Comparison of ENCODE assay signal across 8 cellular contexts in genomic region chr16:1613728-1614225, GRCh38. TPM values are rescaled to one million over a fixed set of nuclear protein-coding genes. Genes with fewer than 3 reads are reported as not detected.
DNase-seq lines count a peak whose midpoint lies in the region; ATAC-seq, FAIRE-seq and TF ChIP-seq lines count a peak whose summit lies in the region.

No MANE protein-coding gene starts in this region.

- ATAC-seq in CD4-positive, alpha-beta T cell (ENCODE audit: poor library complexity), result no peak
- ATAC-seq in K562, result no peak
- ATAC-seq in upper lobe of right lung, result no peak
- no peak for ATAC-seq in GM21423 (IDR thresholded peaks at IDR 0.05; ENCODE audit: unreplicated experiment)
- no peak for ATAC-seq in HG02970 (IDR thresholded peaks at IDR 0.05; ENCODE audit: low FRiP score, unreplicated experiment)

- H3K4me3 ChIP-seq in Jurkat, Clone E6-1 (ENCODE audit: low read length), result peak overlapping the region; percentile 91
- H3K4me3 ChIP-seq in K562 (peak overlapping the region; percentile 97), upper lobe of right lung (peak overlapping the region; percentile 90)

- H3K4me2 ChIP-seq in K562 (ENCODE audit: insufficient read depth, low read length), result peak overlapping the region; percentile 89

- H4K20me1 ChIP-seq in K562 (replicated peaks; ENCODE audit: control insufficient read depth, insufficient read depth, low read length), result peaks cover 3% of the 10 kb centered on the region; the same call in 1 of the 2 replicates

- intact Hi-C loops in CD4-positive, alpha-beta T cell (cut with DNase I, micrococcal nuclease), result loop anchor here (2.0 to 5.0 kb wide), 6 partner anchors 65 to 305 kb away; partner anchors contain the start of genes CLCN7 (in 1 of the 2), JPT2 (in 1 of the 2), MAPK8IP3 (in 1 of the 2) and UBE2I (in 1 of the 2)
- intact Hi-C loops in K562 (cut with micrococcal nuclease), result loop anchor here (5.0 kb wide), 1 partner anchor 169 kb away; the partner anchor contains the start of genes NUBP2 and SPSB3
- intact Hi-C loops in upper lobe of right lung (cut with DNase I), result no loop called here

- no TSS peak for BruUV-seq in K562 (replicated peaks; lab: Mats Ljungman, UMichigan)

- no peak overlapping the region for H3K27ac ChIP-seq in CD4-positive, alpha-beta T cell (ENCODE audit: low read depth, low read length)
- H3K27ac ChIP-seq in K562 (ENCODE audit: extremely low read depth, low read depth, low read length), result peak overlapping the region; percentile 48; the same call in 2 of the 3 replicates
- no peak overlapping the region for H3K27ac ChIP-seq in upper lobe of right lung

- in situ Hi-C loops in K562 (cut with MboI), result no loop called here

- TF ChIP-seq EP300 in K562 (IDR thresholded peaks at IDR 0.05; ENCODE audit: low read length), result no peak

- H3K4me1 ChIP-seq in K562 (replicated peaks in 1 of 2; ENCODE audit: control insufficient read depth in 2 of 2, insufficient read depth in 2 of 2, low read length in 2 of 2), result peaks cover 13 to 43% of the 10 kb centered on the region in 2 experiments; a peak in 4 of 5 replicates
- H3K4me1 ChIP-seq in upper lobe of right lung, result peaks cover 46% of the 10 kb centered on the region

- H3K79me2 ChIP-seq in K562 (ENCODE audit: control insufficient read depth, insufficient read depth, low read length), result peaks cover 62% of the 10 kb centered on the region

- peaks cover 5% of the 10 kb centered on the region for H3K9me3 ChIP-seq in CD4-positive, alpha-beta T cell (ENCODE audit: control insufficient read depth, low read length)
- H3K9me3 ChIP-seq in K562 (replicated peaks; ENCODE audit: control insufficient read depth, insufficient read depth, low read depth, low read length), result no peaks in the 10 kb centered on the region
- H3K9me3 ChIP-seq in upper lobe of right lung, result no peaks in the 10 kb centered on the region

- no peaks in the 10 kb centered on the region for H3K9me3 Mint-ChIP-seq in CD4-positive, alpha-beta T cell

- H3K36me3 Mint-ChIP-seq in CD4-positive, alpha-beta T cell (ENCODE audit: low read depth), result peaks cover 40% of the 10 kb centered on the region

- peaks cover 38% of the 10 kb centered on the region for H3K4me1 Mint-ChIP-seq in CD4-positive, alpha-beta T cell (ENCODE audit: low read depth)

- H3K9ac ChIP-seq in K562 (ENCODE audit: insufficient read depth in 1 of 2, low read depth in 2 of 2, low read length in 2 of 2), result peak overlapping the region; percentile 83 to 99

- WGBS in K562 (ENCODE audit: insufficient coverage, low coverage, missing lambda C conversion rate), result under 1% methylated on average over 16 of the region's 39 CpGs

- no peak for TF ChIP-seq CTCF in CD4-positive, alpha-beta T cell (IDR thresholded peaks at IDR 0.05)
- TF ChIP-seq CTCF in K562 (IDR thresholded peaks at IDR 0.05 in 2 of 3, conservative IDR thresholded peaks at IDR 0.05 in 1 of 3; ENCODE audit: insufficient read depth in 2 of 3, low read depth in 1 of 3, low read length in 3 of 3), result no peak
- no peak for TF ChIP-seq CTCF in upper lobe of right lung (IDR thresholded peaks at IDR 0.05)

- TF ChIP-seq POLR2A in K562 (conservative IDR thresholded peaks at IDR 0.05), result no peak

- no peak for FAIRE-seq in K562 (lab: Jason Lieb, UNC)

- peaks cover 17% of the 10 kb centered on the region for H3K27me3 Mint-ChIP-seq in CD4-positive, alpha-beta T cell

- H3K36me3 ChIP-seq in K562 (ENCODE audit: control insufficient read depth, insufficient read depth, low read length), result peaks cover 35% of the 10 kb centered on the region; the same call in 2 of the 3 replicates
- peaks cover 16% of the 10 kb centered on the region for H3K36me3 ChIP-seq in upper lobe of right lung

- H3K27me3 ChIP-seq in CD4-positive, alpha-beta T cell (ENCODE audit: control insufficient read depth, insufficient read depth, low read length), result peaks cover 8% of the 10 kb centered on the region
- no peaks in the 10 kb centered on the region for H3K27me3 ChIP-seq in K562 (ENCODE audit: control insufficient read depth in 2 of 2, insufficient read depth in 2 of 2, low read length in 2 of 2)
- H3K27me3 ChIP-seq in upper lobe of right lung, result no peaks in the 10 kb centered on the region

- H3K4me3 Mint-ChIP-seq in CD4-positive, alpha-beta T cell, result peak overlapping the region; percentile 94

- CTCF ChIA-PET in CD4-positive, alpha-beta T cell (lab: Charles Lee), result interaction anchor here (1.4 kb wide), 1 partner anchor 92 kb away, joined by 3 read pairs; the partner anchor contains the start of gene MAPK8IP3
- CTCF ChIA-PET in K562 (lab: Yijun Ruan, JAX; ENCODE audit: low intra/inter-chr PET ratio), result interaction anchor here (0.6 kb wide), 1 partner anchor 120 kb away, joined by 3 read pairs; no protein-coding TSS in a partner anchor

- H3K27ac Mint-ChIP-seq in CD4-positive, alpha-beta T cell, result peak overlapping the region; percentile 82

- POLR2A ChIA-PET in CD4-positive, alpha-beta T cell (lab: Charles Lee), result interaction anchor here (1.0 to 1.9 kb wide), 2 partner anchors 92 to 168 kb away, joined by 3 to 8 read pairs; partner anchors contain the start of genes MAPK8IP3 and SPSB3
- POLR2A ChIA-PET in K562 (lab: Yijun Ruan, JAX), result interaction anchor here (0.7 to 1.0 kb wide), 2 partner anchors 13 to 64 kb away, joined by 3 read pairs; no protein-coding TSS in a partner anchor

- peak in 1 of 10 experiments; percentile 2 for DNase-seq in CD4-positive, alpha-beta T cell
- no peak for DNase-seq in Jurkat, Clone E6-1 (ENCODE audit: low read depth, low spot score)
- peak in 2 of 4 experiments; percentile 34 to 40 for DNase-seq in K562 (ENCODE audit: extremely low read depth in 1 of 4, low spot score in 3 of 4)
- DNase-seq in lung microvascular endothelial cell (ENCODE audit: low read depth in 2 of 2), result peak; percentile 21 to 44
- no peak for DNase-seq in upper lobe of right lung
- no peak for DNase-seq in pons (ENCODE audit: low spot score)

- no peak overlapping the region for H2AFZ ChIP-seq in K562 (ENCODE audit: low read depth, low read length)

- TF ChIP-seq RAD21 in K562 (CRISPR knock-in tag; conservative IDR thresholded peaks at IDR 0.05 in 1 of 2, IDR thresholded peaks at IDR 0.05 in 1 of 2), result no peak

- no peaks in the 10 kb centered on the region for H3K9me1 ChIP-seq in K562 (ENCODE audit: control insufficient read depth, insufficient read depth, low read length)

RNA-seq across cellular contexts. Expression of gene CRAMP1, which starts 1.6 kb away (rescaled TPM):
- 10 to 100 TPM; 14.1 to 15.2 TPM for total RNA-seq in CD4-positive, alpha-beta T cell
- polyA plus RNA-seq in Jurkat, Clone E6-1 (2012; ENCODE audit: insufficient read depth, insufficient read length), result 12.0 TPM
- total RNA-seq in K562 (2011; cell fraction: chromatin; rRNA removed; ENCODE audit: low replicate concordance), result 34.5 and 80.0 TPM in 2 replicates
- 40.7 and 44.9 TPM in 2 replicates for total RNA-seq in K562 (2011; cell fraction: nucleolus; rRNA removed)
- total RNA-seq in K562 (2011; cell fraction: nucleoplasm; rRNA removed), result 35.1 and 37.2 TPM in 2 replicates
- 5.1 and 8.9 TPM in 2 replicates for total RNA-seq in K562 (2014; rRNA removed)
- total RNA-seq in K562 (2014; rRNA removed; fragmentation: Illumina TruSeq; extraction: Trizol), result 6.5 and 7.5 TPM in 2 replicates
- total RNA-seq in K562 (2015; rRNA removed; fragmentation: Illumina TruSeq; extraction: Trizol), result 7.7 and 8.3 TPM in 2 replicates
- total RNA-seq in K562 (2021), result 19.0 and 20.8 TPM in 2 replicates
- 7.2 and 9.7 TPM in 2 replicates for polyA plus RNA-seq in K562 (2011; rRNA removed)
- polyA plus RNA-seq in K562 (2011; cell fraction: cytosol; rRNA removed), result 7.6 and 8.1 TPM in 2 replicates
- 17.8 and 29.3 TPM in 2 replicates for polyA plus RNA-seq in K562 (2011; cell fraction: nucleus; rRNA removed)
- polyA plus RNA-seq in K562 (2012), result 10.1 and 13.6 TPM in 2 replicates
- polyA plus RNA-seq in K562 (2014; fragmentation: Illumina TruSeq; extraction: Trizol), result 14.4 and 15.7 TPM in 2 replicates
- polyA plus RNA-seq in K562 (2014; fragmentation: Nextera tagmentation; extraction: Ambion mirVana), result under 1 TPM; 0.52 to 0.62 TPM
- 12.1 and 14.9 TPM in 2 replicates for polyA plus RNA-seq in K562 (2014; rRNA removed)
- polyA minus RNA-seq in K562 (2011; rRNA and poly(A)+ RNA removed), result 9.1 and 9.5 TPM in 2 replicates
- polyA minus RNA-seq in K562 (2011; cell fraction: cytosol; rRNA and poly(A)+ RNA removed), result 6.1 and 11.0 TPM in 2 replicates
- 9.7 and 10.2 TPM in 2 replicates for polyA minus RNA-seq in K562 (2011; cell fraction: nucleus; rRNA and poly(A)+ RNA removed)
- 5.9 and 9.5 TPM in 2 replicates for total RNA-seq in lung microvascular endothelial cell
- 21.4 TPM for total RNA-seq in upper lobe of right lung

RNA-seq across cellular contexts. Expression of gene IFT140, which starts 1.9 kb away (rescaled TPM):
- total RNA-seq in CD4-positive, alpha-beta T cell, result 1 to 10 TPM; 4.3 to 5.6 TPM
- polyA plus RNA-seq in Jurkat, Clone E6-1 (2012; ENCODE audit: insufficient read depth, insufficient read length), result 18.4 TPM
- 27.4 and 63.8 TPM in 2 replicates for total RNA-seq in K562 (2011; cell fraction: chromatin; rRNA removed; ENCODE audit: low replicate concordance)
- total RNA-seq in K562 (2011; cell fraction: nucleolus; rRNA removed), result 20.3 and 28.9 TPM in 2 replicates
- 18.8 and 21.9 TPM in 2 replicates for total RNA-seq in K562 (2011; cell fraction: nucleoplasm; rRNA removed)
- total RNA-seq in K562 (2014; rRNA removed), result 3.4 and 4.8 TPM in 2 replicates
- total RNA-seq in K562 (2014; rRNA removed; fragmentation: Illumina TruSeq; extraction: Trizol), result 2.3 and 2.6 TPM in 2 replicates
- total RNA-seq in K562 (2015; rRNA removed; fragmentation: Illumina TruSeq; extraction: Trizol), result 3.4 and 4.4 TPM in 2 replicates
- 7.3 and 7.6 TPM in 2 replicates for total RNA-seq in K562 (2021)
- 3.5 and 3.9 TPM in 2 replicates for polyA plus RNA-seq in K562 (2011; rRNA removed)
- 3.6 and 4.0 TPM in 2 replicates for polyA plus RNA-seq in K562 (2011; cell fraction: cytosol; rRNA removed)
- polyA plus RNA-seq in K562 (2011; cell fraction: nucleus; rRNA removed), result 20.5 and 27.3 TPM in 2 replicates
- polyA plus RNA-seq in K562 (2012), result 5.5 and 9.5 TPM in 2 replicates
- polyA plus RNA-seq in K562 (2014; fragmentation: Illumina TruSeq; extraction: Trizol), result 4.0 and 4.8 TPM in 2 replicates
- polyA plus RNA-seq in K562 (2014; fragmentation: Nextera tagmentation; extraction: Ambion mirVana), result under 1 TPM; 0.31 to 0.60 TPM
- 3.2 and 3.6 TPM in 2 replicates for polyA plus RNA-seq in K562 (2014; rRNA removed)
- 3.3 and 5.5 TPM in 2 replicates for polyA minus RNA-seq in K562 (2011; rRNA and poly(A)+ RNA removed)
- 2.7 and 3.0 TPM in 2 replicates for polyA minus RNA-seq in K562 (2011; cell fraction: cytosol; rRNA and poly(A)+ RNA removed)
- polyA minus RNA-seq in K562 (2011; cell fraction: nucleus; rRNA and poly(A)+ RNA removed), result 20.4 and 23.3 TPM in 2 replicates
- total RNA-seq in lung microvascular endothelial cell, result 10.7 and 17.5 TPM in 2 replicates
- total RNA-seq in upper lobe of right lung, result 38.4 TPM

Comparison
In these comparisons a context has a peak if more than half of its experiments do, and no peak if none do; other contexts are left out.
1. DNase-seq: peak in lung microvascular endothelial cell (2 of 2); none in Jurkat, Clone E6-1 (single experiment), upper lobe of right lung (single experiment) and pons (single experiment).
2. Peak in every context shown above with its lines, with median percentiles within 50 percentile points of each other: H3K4me3 ChIP-seq.